In genomic region chrX:32966956-32967355, GRCh38 we compare ENCODE assay signal across 27 cellular contexts.
"Had no signal": no experiment of that assay in that cellular context is flagged by ENCODE, and none has a peak within 500 bp of the region (broad histone marks: within the 10 kb centered on the region; RNA-seq: fewer than 3 reads in every experiment).

No MANE protein-coding gene starts in this region.

- H3K4me3 Mint-ChIP-seq: activated B cell treated with CpG ODN at 0.5 μM for 24 hours; activated CD4-positive, alpha-beta T cell treated with anti-CD3 and anti-CD28 coated beads, Interleukin-2, amount 10 ng/mL, durations not matched to agents 24 days and 14 days; activated naive CD4-positive, alpha-beta T cell treated with anti-CD3 and anti-CD28 coated beads for 36 hours; activated naive CD8-positive, alpha-beta T cell; activated T-helper 17 cell treated with anti-CD3 and anti-CD28 coated beads, Interleukin-2, amount 50 U/mL, for 72 hours; T-cell had no signal

- H3K4me3 ChIP-seq: cardiac muscle cell had no signal

- DNase-seq: activated B cell treated with CpG ODN at 0.5 μM for 24 hours; activated CD4-positive, alpha-beta T cell treated with anti-CD3 and anti-CD28 coated beads for 1 hour; activated CD4-positive, alpha-beta T cell treated with anti-CD3 and anti-CD28 coated beads, Interleukin-2, amount 10 ng/mL, durations not matched to agents 24 days and 14 days; activated CD4-positive, alpha-beta T cell treated with anti-CD3 and anti-CD28 coated beads, Interleukin-2, amount 50 U/mL, for 48 hours; activated CD8-positive, alpha-beta memory T cell treated with anti-CD3 and anti-CD28 coated beads for 24 hours; activated gamma-delta T cell; activated naive CD4-positive, alpha-beta T cell treated with anti-CD3 and anti-CD28 coated beads for 36 hours; activated T-cell treated with anti-CD3 and anti-CD28 coated beads, Interleukin-2, amount 50 U/mL, for 48 hours; amygdala; brain microvascular endothelial cell; cerebellar nuclear complex; KBM-7; NCI-H1048; NCI-H146; NCI-H187 treated with DMSO at 0.1 percent for 48 hours; NCI-H2171; NCI-H2227 treated with DMSO at 0.1 percent for 48 hours; NCI-H510A; NCI-H526 treated with DMSO at 0.1 percent for 48 hours; NK-92 treated with Interleukin-12 subunit alpha and Interleukin-12 subunit beta, amount 100 ng/mL, for 24 hours; PC-3; SHP77 treated with DMSO at 0.1 percent for 48 hours; T-cell; T1000 had no signal

- H3K27me3 ChIP-seq: brain microvascular endothelial cell, cardiac muscle cell had no signal

- H3K36me3 Mint-ChIP-seq: activated naive CD8-positive, alpha-beta T cell; T-cell had no signal

- H3K9me3 Mint-ChIP-seq: activated B cell treated with CpG ODN at 0.5 μM for 24 hours; activated T-helper 17 cell treated with anti-CD3 and anti-CD28 coated beads, Interleukin-2, amount 50 U/mL, for 72 hours had no signal

- H3K4me1 Mint-ChIP-seq: activated B cell treated with CpG ODN at 0.5 μM for 24 hours; activated CD4-positive, alpha-beta T cell treated with anti-CD3 and anti-CD28 coated beads, Interleukin-2, amount 10 ng/mL, durations not matched to agents 24 days and 14 days; activated T-helper 17 cell treated with anti-CD3 and anti-CD28 coated beads, Interleukin-2, amount 50 U/mL, for 72 hours had no signal

- H3K27ac Mint-ChIP-seq: activated B cell treated with CpG ODN at 0.5 μM for 24 hours; activated CD4-positive, alpha-beta T cell treated with anti-CD3 and anti-CD28 coated beads, Interleukin-2, amount 10 ng/mL, durations not matched to agents 24 days and 14 days; activated naive CD4-positive, alpha-beta T cell treated with anti-CD3 and anti-CD28 coated beads for 36 hours; activated naive CD8-positive, alpha-beta T cell; activated T-helper 17 cell treated with anti-CD3 and anti-CD28 coated beads, Interleukin-2, amount 50 U/mL, for 72 hours; T-cell had no signal

- H3K27ac ChIP-seq: brain microvascular endothelial cell, cardiac muscle cell had no signal

- H3K27me3 Mint-ChIP-seq: activated B cell treated with CpG ODN at 0.5 μM for 24 hours; activated CD4-positive, alpha-beta T cell treated with anti-CD3 and anti-CD28 coated beads, Interleukin-2, amount 10 ng/mL, durations not matched to agents 24 days and 14 days; activated naive CD8-positive, alpha-beta T cell; activated T-helper 17 cell treated with anti-CD3 and anti-CD28 coated beads, Interleukin-2, amount 50 U/mL, for 72 hours had no signal

- H3K36me3 ChIP-seq: brain microvascular endothelial cell, cardiac muscle cell had no signal
